In genomic region chr6:99492137-99492536, GRCh38 we compare ENCODE assay signal across 24 cellular contexts.
"Had no signal": no experiment of that assay in that cellular context is flagged by ENCODE, and none has a peak within 500 bp of the region (broad histone marks: within the 10 kb centered on the region; RNA-seq: fewer than 3 reads in every experiment).

No MANE protein-coding gene starts in this region.

- DNase-seq: activated CD4-positive, alpha-beta T cell treated with anti-CD3 and anti-CD28 coated beads, Interleukin-2, amount 10 ng/mL, durations not matched to agents 7 days and 5 days; activated CD4-positive, CD25-positive, alpha-beta regulatory T cell treated with anti-CD3 and anti-CD28 coated beads, Interleukin-2, amount 50 U/mL, for 72 hours; activated CD8-positive, alpha-beta memory T cell treated with anti-CD3 and anti-CD28 coated beads, Interleukin-2, amount 10 ng/mL, durations not matched to agents 7 days and 5 days; activated CD8-positive, alpha-beta T cell treated with anti-CD3 and anti-CD28 coated beads for 36 hours; activated gamma-delta T cell treated with Interleukin-2 at 50 U/mL for 16 hours; activated T-cell treated with anti-CD3 and anti-CD28 coated beads for 4 hours; anterior cingulate cortex; body of pancreas; dermis blood vessel endothelial cell; effector CD8-positive, alpha-beta T cell; erythroblast; foreskin keratinocyte; immature natural killer cell; lower lobe of right lung; mesendoderm; mucosa of descending colon; nephron progenitor cell; pancreas; psoas muscle; spleen; stimulated activated CD4-positive, alpha-beta T cell treated with anti-CD3 and anti-CD28 coated beads, Interleukin-4, amount 100 ng/mL, for 24 hours; stimulated activated naive CD4-positive, alpha-beta T cell treated with Interleukin-2 at 50 U/mL for 16 hours; upper lobe of left lung; WERI-Rb-1 had no signal
